Comparison of ENCODE assay signal across 18 cellular contexts in genomic region chr7:16984346-16984745, GRCh38.
"Had no signal": no experiment of that assay in that cellular context is flagged by ENCODE, and none has a peak within 500 bp of the region (broad histone marks: within the 10 kb centered on the region; RNA-seq: fewer than 3 reads in every experiment).

No MANE protein-coding gene starts in this region.

- H3K4me3 Mint-ChIP-seq: activated B cell treated with CpG ODN at 0.5 μM for 24 hours; activated CD4-positive, alpha-beta T cell treated with anti-CD3 and anti-CD28 coated beads, Interleukin-2, amount 10 ng/mL, durations not matched to agents 7 days and 5 days; type B pancreatic cell had no signal

- H3K36me3 ChIP-seq: adrenal gland, colonic mucosa, neutrophil, spleen, suprapubic skin had no signal

- DNase-seq: activated B cell treated with CpG ODN at 0.5 μM for 24 hours; activated CD4-positive, alpha-beta T cell treated with anti-CD3 and anti-CD28 coated beads, Interleukin-2, amount 10 ng/mL, durations not matched to agents 7 days and 5 days; activated naive CD4-positive, alpha-beta T cell treated with anti-CD3 and anti-CD28 coated beads, Interleukin-2, amount 50 U/mL, for 16 hours; activated T-cell treated with anti-CD3 and anti-CD28 coated beads for 4 hours; adrenal gland; colonic mucosa; effector CD4-positive, alpha-beta T cell; foreskin keratinocyte; kidney; left ventricle myocardium superior; posterior cingulate gyrus; right cardiac atrium; spleen; stimulated activated CD4-positive, alpha-beta T cell treated with anti-CD3 and anti-CD28 coated beads, Interleukin-2, amount 100 ng/mL, for 24 hours; stimulated activated naive CD4-positive, alpha-beta T cell had no signal

- H3K27me3 ChIP-seq: adrenal gland, colonic mucosa, foreskin keratinocyte, neutrophil, suprapubic skin had no signal

- H3K36me3 Mint-ChIP-seq: type B pancreatic cell had no signal

- H3K27ac ChIP-seq: adrenal gland, colonic mucosa, foreskin keratinocyte, neutrophil, spleen, suprapubic skin had no signal

- H3K9me3 ChIP-seq: adrenal gland, colonic mucosa, neutrophil, spleen, suprapubic skin had no signal

- H3K9me3 Mint-ChIP-seq: activated B cell treated with CpG ODN at 0.5 μM for 24 hours; activated CD4-positive, alpha-beta T cell treated with anti-CD3 and anti-CD28 coated beads, Interleukin-2, amount 10 ng/mL, durations not matched to agents 7 days and 5 days; type B pancreatic cell had no signal

- H3K4me3 ChIP-seq: adrenal gland, colonic mucosa, spleen, suprapubic skin had no signal

- H3K27me3 Mint-ChIP-seq: type B pancreatic cell had no signal

- H3K27ac Mint-ChIP-seq: activated B cell treated with CpG ODN at 0.5 μM for 24 hours; activated CD4-positive, alpha-beta T cell treated with anti-CD3 and anti-CD28 coated beads, Interleukin-2, amount 10 ng/mL, durations not matched to agents 7 days and 5 days; type B pancreatic cell had no signal
